In genomic region chr14:38065101-38065762, GRCh38 we compare ENCODE assay signal across 11 cellular contexts.
DNase-seq lines count a peak whose midpoint lies in the region; ATAC-seq and TF ChIP-seq lines count a peak whose summit lies in the region.
"Had no signal": no experiment of that assay in that cellular context is flagged by ENCODE, and none has a peak within 500 bp of the region (broad histone marks: within the 10 kb centered on the region; RNA-seq: fewer than 3 reads in every experiment).

No MANE protein-coding gene starts in this region.

- DNase-seq in activated CD4-positive, alpha-beta T cell treated with anti-CD3 and anti-CD28 coated beads for 24 hours (ENCODE audit: low read depth in 2 of 2): peak; percentile 3 to 36
- DNase-seq in central memory CD4-positive, alpha-beta T cell: peak; percentile 89
- DNase-seq in stimulated activated CD8-positive, alpha-beta memory T cell treated with anti-CD3 and anti-CD28 coated beads, Interleukin-2, amount 100 ng/mL, for 1 hour (ENCODE audit: low read depth in 2 of 2): peak; percentile 25 to 33
- DNase-seq in NCI-H1417 treated with DMSO at 0.1 percent for 48 hours (lab: John Stamatoyannopoulos, UW) (no peak), BE2C (no peak), GM19240 (ENCODE audit: insufficient read length, low spot score) (no peak)
- DNase-seq: sigmoid colon had no signal

- H3K36me3 ChIP-seq in BE2C: no peaks in the 10 kb centered on the region
- H3K36me3 ChIP-seq: HAP-1, sigmoid colon had no signal

- H3K4me1 ChIP-seq in BE2C: peaks cover 13% of the 10 kb centered on the region
- H3K4me1 ChIP-seq: HAP-1, sigmoid colon had no signal

- H3K9me3 ChIP-seq in BE2C: peaks cover 13% of the 10 kb centered on the region

- no peak overlapping the region for H3K4me3 ChIP-seq in BE2C (ENCODE audit: low read depth, low read length)
- H3K4me3 ChIP-seq: HAP-1, sigmoid colon had no signal

- no peaks in the 10 kb centered on the region for H3K27me3 ChIP-seq in BE2C
- H3K27me3 ChIP-seq: sigmoid colon had no signal

- no peak for TF ChIP-seq CTCF in BE2C (IDR thresholded peaks at IDR 0.05; ENCODE audit: low read depth, low read length)

- ATAC-seq in HG02759 (IDR thresholded peaks at IDR 0.05; ENCODE audit: unreplicated experiment) (peak; percentile 77), GM18858 (IDR thresholded peaks at IDR 0.05; ENCODE audit: unreplicated experiment) (no peak)
- ATAC-seq: SK-N-SH treated with all-trans-retinoic acid at 6 μM for 48 hours had no signal

Comparison
In these comparisons a context has a peak if more than half of its experiments do, and no peak if none do; other contexts are left out.
1. DNase-seq: peak in activated CD4-positive, alpha-beta T cell treated with anti-CD3 and anti-CD28 coated beads for 24 hours (2 of 2), central memory CD4-positive, alpha-beta T cell (single experiment) and stimulated activated CD8-positive, alpha-beta memory T cell treated with anti-CD3 and anti-CD28 coated beads, Interleukin-2, amount 100 ng/mL, for 1 hour (2 of 2); none in NCI-H1417 treated with DMSO at 0.1 percent for 48 hours (single experiment), BE2C (single experiment) and GM19240 (single experiment).